11 cellular contexts compared by ENCODE assay signal in the genomic region with DNA sequence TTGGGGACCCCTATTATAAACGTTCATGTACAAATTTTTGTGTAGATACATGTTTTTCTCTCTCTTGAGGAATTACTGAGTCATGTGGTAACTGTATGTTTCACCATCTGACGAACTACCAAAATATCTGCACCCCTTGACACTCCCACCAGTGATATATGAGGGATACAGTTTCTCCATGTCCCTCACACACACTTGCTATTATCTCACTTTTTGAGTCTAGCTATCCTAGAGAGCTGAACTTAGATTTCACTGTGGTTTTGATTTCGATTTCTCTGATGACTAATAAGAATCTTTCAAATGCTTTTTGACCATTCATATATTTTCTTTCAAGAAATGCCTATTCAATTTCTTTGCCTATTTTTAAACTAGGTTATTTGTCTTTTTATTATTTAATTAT.
A peak's percentile ranks its signal among the peaks of the same experiment; 100 is the strongest.
DNase-seq lines count a peak whose midpoint lies in the region; ATAC-seq and TF ChIP-seq lines count a peak whose summit lies in the region.
"Had no signal": no experiment of that assay in that cellular context is flagged by ENCODE, and none has a peak within 500 bp of the region (broad histone marks: within the 10 kb centered on the region; RNA-seq: fewer than 3 reads in every experiment).

No MANE protein-coding gene starts in this region.

- peak overlapping the region; percentile 38 for H3K27ac ChIP-seq in ACC112 (ENCODE audit: low read depth, low read length)
- peak overlapping the region; percentile 34; the same call in 1 of the 2 replicates for H3K27ac ChIP-seq in Panc1 (ENCODE audit: low read length)
- H3K27ac ChIP-seq: right lobe of liver had no signal

- H2AFZ ChIP-seq in ACC112 (ENCODE audit: low read length, unreplicated experiment) = peak overlapping the region; percentile 32

- no peaks in the 10 kb centered on the region for H3K27me3 Mint-ChIP-seq in Caco-2 (ENCODE audit: insufficient read depth, unreplicated experiment)
- H3K27me3 Mint-ChIP-seq: stimulated activated naive B cell treated with anti-CD40 and anti-IgM and Interleukin-4, amounts not matched to agents 10 μg/mL and 1 μg/mL and 100 μg/mL, for 72 hours had no signal

- H3K9me3 Mint-ChIP-seq in Caco-2 (ENCODE audit: unreplicated experiment) = no peaks in the 10 kb centered on the region
- H3K9me3 Mint-ChIP-seq: stimulated activated naive B cell treated with anti-CD40 and anti-IgM and Interleukin-4, amounts not matched to agents 10 μg/mL and 1 μg/mL and 100 μg/mL, for 72 hours had no signal

- in situ Hi-C loops in Panc1 (cut with HindIII; ENCODE audit: low pct_unique_long_range_greater_than_20kb, low sequenced_read_pairs) = no loop called here

- CTCF ChIA-PET in Panc1 (lab: Charles Lee) (interaction anchor here (0.6 kb wide), 1 partner anchor 337 kb away, joined by 3 read pairs; no protein-coding TSS in a partner anchor), Caco-2 (lab: Charles Lee) (no interaction called here)

- peak; percentile 68 for ATAC-seq in GM19467 (IDR thresholded peaks at IDR 0.05; ENCODE audit: unreplicated experiment)
- peak; percentile 53 for ATAC-seq in HG03066 (IDR thresholded peaks at IDR 0.05; ENCODE audit: low read depth, unreplicated experiment)
- no peak for ATAC-seq in Panc1
- ATAC-seq: stimulated activated naive B cell treated with anti-CD40 and anti-IgM and Interleukin-4, amounts not matched to agents 10 μg/mL and 1 μg/mL and 100 μg/mL, for 72 hours had no signal

- POLR2A ChIA-PET in Panc1 (lab: Charles Lee) = no interaction called here
- POLR2A ChIA-PET in Caco-2 (lab: Charles Lee) = no interaction called here

- peak overlapping the region; percentile 60 for H3K4me3 ChIP-seq in ACC112 (ENCODE audit: low read depth, low read length)
- no peak overlapping the region for H3K4me3 ChIP-seq in Panc1 (ENCODE audit: low read depth in 2 of 2, low read length in 2 of 2)
- no peak overlapping the region for H3K4me3 ChIP-seq in Caco-2 (ENCODE audit: low read depth, low read length)
- H3K4me3 ChIP-seq: right lobe of liver had no signal

- H3K4me3 Mint-ChIP-seq in Caco-2 (ENCODE audit: unreplicated experiment) = no peak overlapping the region
- H3K4me3 Mint-ChIP-seq: stimulated activated naive B cell treated with anti-CD40 and anti-IgM and Interleukin-4, amounts not matched to agents 10 μg/mL and 1 μg/mL and 100 μg/mL, for 72 hours had no signal

- intact Hi-C loops in Panc1 (cut with micrococcal nuclease; ENCODE audit: unreplicated experiment) (no loop called here), Caco-2 (cut with micrococcal nuclease; ENCODE audit: unreplicated experiment) (no loop called here)

- H3K27me3 ChIP-seq in ACC112 (ENCODE audit: insufficient read depth, low read length) (no peaks in the 10 kb centered on the region), Panc1 (ENCODE audit: control insufficient read depth, insufficient read depth, low read length) (no peaks in the 10 kb centered on the region), Caco-2 (replicated peaks; ENCODE audit: control insufficient read depth, insufficient read depth, low read length) (no peaks in the 10 kb centered on the region)
- H3K27me3 ChIP-seq: right lobe of liver had no signal

- no peak overlapping the region for H3K27ac Mint-ChIP-seq in Caco-2 (ENCODE audit: unreplicated experiment)
- H3K27ac Mint-ChIP-seq: stimulated activated naive B cell treated with anti-CD40 and anti-IgM and Interleukin-4, amounts not matched to agents 10 μg/mL and 1 μg/mL and 100 μg/mL, for 72 hours had no signal

- TF ChIP-seq CTCF in Panc1 (IDR thresholded peaks at IDR 0.05) = no peak
- no peak for TF ChIP-seq CTCF in Caco-2 (IDR thresholded peaks at IDR 0.05; ENCODE audit: insufficient read depth in 1 of 2, low read depth in 1 of 2, low read length in 1 of 2, severe bottlenecking in 1 of 2, unreplicated experiment in 1 of 2)

- DNase-seq in Panc1 (ENCODE audit: low read depth, low spot score) (no peak), NCI-H2107 (lab: John Stamatoyannopoulos, UW) (no peak), Caco-2 (no peak), retina (no peak), cerebellar cortex (ENCODE audit: low spot score) (no peak)
- DNase-seq: right lobe of liver; Right ventricle myocardium superior; stimulated activated naive B cell treated with anti-CD40 and anti-IgM and Interleukin-4, amounts not matched to agents 10 μg/mL and 1 μg/mL and 100 μg/mL, for 72 hours had no signal

- H3K79me2 ChIP-seq in ACC112 (ENCODE audit: control insufficient read depth, insufficient read depth, low read length, unreplicated experiment) = no peaks in the 10 kb centered on the region

- H3K9me3 ChIP-seq in Panc1 (ENCODE audit: control insufficient read depth, insufficient read depth, low read depth, low read length) = no peaks in the 10 kb centered on the region
- H3K9me3 ChIP-seq in Caco-2 = no peaks in the 10 kb centered on the region
- H3K9me3 ChIP-seq: right lobe of liver had no signal

- no peaks in the 10 kb centered on the region for H3K36me3 Mint-ChIP-seq in Caco-2 (ENCODE audit: insufficient read depth, unreplicated experiment)
- H3K36me3 Mint-ChIP-seq: stimulated activated naive B cell treated with anti-CD40 and anti-IgM and Interleukin-4, amounts not matched to agents 10 μg/mL and 1 μg/mL and 100 μg/mL, for 72 hours had no signal

- H3K36me3 ChIP-seq in ACC112 (ENCODE audit: insufficient read depth, low read length) = no peaks in the 10 kb centered on the region
- no peaks in the 10 kb centered on the region for H3K36me3 ChIP-seq in Panc1 (ENCODE audit: control insufficient read depth, insufficient read depth, low read length)
- H3K36me3 ChIP-seq in Caco-2 (ENCODE audit: control insufficient read depth, insufficient read depth, low read length) = no peaks in the 10 kb centered on the region
- H3K36me3 ChIP-seq: right lobe of liver had no signal

- H3K4me1 Mint-ChIP-seq in Caco-2 (ENCODE audit: low read depth, unreplicated experiment) = peaks cover 7% of the 10 kb centered on the region

- peaks cover 35% of the 10 kb centered on the region for H3K4me1 ChIP-seq in ACC112 (ENCODE audit: control insufficient read depth, insufficient read depth, low read length, unreplicated experiment)
- H3K4me1 ChIP-seq in Panc1 (ENCODE audit: control insufficient read depth, insufficient read depth, low read length) = peaks cover 14% of the 10 kb centered on the region
- peaks cover 14% of the 10 kb centered on the region; the same call in 1 of the 2 replicates for H3K4me1 ChIP-seq in Caco-2
- H3K4me1 ChIP-seq: right lobe of liver had no signal

- BruUV-seq in Panc1 (replicated peaks; lab: Mats Ljungman, UMichigan) = no TSS peak
- no TSS peak for BruUV-seq in Caco-2 (replicated peaks; lab: Mats Ljungman, UMichigan)
